Comparison of ENCODE assay signal across 15 cellular contexts in the genomic region with DNA sequence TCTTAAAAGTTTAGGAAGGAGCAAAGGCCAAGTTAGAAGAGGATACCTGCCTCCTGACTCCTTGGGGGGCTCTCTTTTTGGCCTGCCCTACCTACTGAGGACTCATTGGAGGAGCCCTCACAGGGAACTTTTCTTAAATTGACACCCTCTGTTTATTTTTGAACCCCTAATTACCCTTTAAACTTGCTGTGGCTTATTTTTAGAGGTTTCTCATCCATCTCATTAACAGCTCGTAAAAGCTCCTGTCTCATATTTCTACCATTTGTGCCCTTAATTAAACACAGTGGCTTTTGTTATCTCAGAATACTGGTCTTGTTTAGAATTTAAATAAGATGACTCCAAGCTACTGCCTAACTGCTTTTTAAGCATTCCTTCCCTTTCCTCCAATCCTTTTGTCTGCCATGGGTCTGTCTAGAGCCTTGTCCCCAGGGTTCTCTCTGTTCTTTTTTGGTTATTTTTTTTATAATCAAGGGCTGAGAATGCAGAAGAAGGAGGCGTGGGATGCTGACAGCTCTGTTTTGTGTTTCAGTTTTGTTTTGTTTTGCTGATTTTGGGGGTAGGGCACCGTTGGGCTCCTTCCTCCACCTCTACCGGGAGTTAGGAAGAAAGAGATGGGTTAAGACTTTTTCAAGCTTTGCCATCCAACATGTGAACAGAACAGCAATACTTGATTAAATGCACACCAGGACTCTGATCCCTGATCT.
DNase-seq lines count a peak whose midpoint lies in the region; ATAC-seq, FAIRE-seq and TF ChIP-seq lines count a peak whose summit lies in the region.
"Had no signal": no experiment of that assay in that cellular context is flagged by ENCODE, and none has a peak within 500 bp of the region (broad histone marks: within the 10 kb centered on the region; RNA-seq: fewer than 3 reads in every experiment).

No MANE protein-coding gene starts in this region.

- peaks cover 7 to 23% of the 10 kb centered on the region in 2 experiments; a peak in 4 of 5 replicates for H3K4me1 ChIP-seq in K562 (replicated peaks in 1 of 2; ENCODE audit: control insufficient read depth in 2 of 2, insufficient read depth in 2 of 2, low read length in 2 of 2)
- H3K4me1 ChIP-seq in neural progenitor cell, result peaks cover 36% of the 10 kb centered on the region
- peaks cover 0 to 20% (median 0%) of the 10 kb centered on the region in 12 donors for H3K4me1 ChIP-seq in heart left ventricle
- H3K4me1 ChIP-seq: lower lobe of right lung, vagina had no signal

- TF ChIP-seq CTCF in K562 (IDR thresholded peaks at IDR 0.05 in 2 of 3, conservative IDR thresholded peaks at IDR 0.05 in 1 of 3; ENCODE audit: insufficient read depth in 2 of 3, low read depth in 1 of 3, low read length in 3 of 3), result no peak
- TF ChIP-seq CTCF in neural progenitor cell (IDR thresholded peaks at IDR 0.05), result no peak
- TF ChIP-seq CTCF in heart left ventricle (IDR thresholded peaks at IDR 0.05), result no peak

- intact Hi-C loops in K562 (cut with micrococcal nuclease) (no loop called here), heart left ventricle (cut with DNase I) (loop anchor here in 1 of 10 donors (10.0 kb wide), 1 partner anchor 59 kb away; no protein-coding TSS in a partner anchor), left colon (cut with DNase I, micrococcal nuclease) (no loop called here)
- intact Hi-C loops in activated CD4-positive, alpha-beta memory T cell treated with anti-CD3 and anti-CD28 coated beads for 36 hours (cut with micrococcal nuclease), result no loop called here

- DNase-seq in NCI-H748 (lab: John Stamatoyannopoulos, UW; ENCODE audit: unreplicated experiment) (peak; percentile 49), NCI-H748 treated with DMSO at 0.1 percent for 48 hours (lab: John Stamatoyannopoulos, UW) (no peak), K562 (ENCODE audit: extremely low read depth in 1 of 4, low spot score in 3 of 4) (no peak), neural progenitor cell (ENCODE audit: low spot score) (peak; percentile 18), heart left ventricle (no peak), left colon (no peak)
- DNase-seq in activated CD4-positive, alpha-beta memory T cell treated with anti-CD3 and anti-CD28 coated beads for 36 hours, result no peak
- DNase-seq: activated effector memory CD4-positive, alpha-beta T cell treated with Interleukin-2 at 50 U/mL for 16 hours; amniotic stem cell; lower lobe of right lung; naive B cell; SW 1271 had no signal

- H3K4me3 ChIP-seq in K562 (no peak overlapping the region), neural progenitor cell (no peak overlapping the region), heart left ventricle (no peak overlapping the region)
- H3K4me3 ChIP-seq: lower lobe of right lung, vagina had no signal

- H4K20me1 ChIP-seq in K562 (replicated peaks; ENCODE audit: control insufficient read depth, insufficient read depth, low read length), result no peaks in the 10 kb centered on the region
- no peaks in the 10 kb centered on the region for H4K20me1 ChIP-seq in neural progenitor cell (ENCODE audit: low read depth)

- WGBS in K562 (ENCODE audit: insufficient coverage, low coverage, missing lambda C conversion rate), result 6% methylated on average over 4 of the region's 4 CpGs
- WGBS in heart left ventricle, 4 donors, result 53 to 63% (median 56%) methylated on average over 4 of the region's 4 CpGs

- POLR2A ChIA-PET in K562 (lab: Yijun Ruan, JAX), result interaction anchor here (0.6 to 1.6 kb wide), 2 partner anchors 8 to 102 kb away, joined by 3 to 7 read pairs; no protein-coding TSS in a partner anchor
- POLR2A ChIA-PET in activated CD4-positive, alpha-beta memory T cell treated with anti-CD3 and anti-CD28 coated beads for 36 hours (lab: Charles Lee), result no interaction called here

- H3K4me1 Mint-ChIP-seq in neural progenitor cell, result peaks cover 27% of the 10 kb centered on the region
- H3K4me1 Mint-ChIP-seq in activated CD4-positive, alpha-beta memory T cell treated with anti-CD3 and anti-CD28 coated beads for 36 hours (ENCODE audit: low read depth), result no peaks in the 10 kb centered on the region
- H3K4me1 Mint-ChIP-seq: naive B cell had no signal

- H3K4me2 ChIP-seq in K562 (ENCODE audit: insufficient read depth, low read length) (no peak overlapping the region), neural progenitor cell (peak overlapping the region; percentile 44)

- H3F3A ChIP-seq in neural progenitor cell (ENCODE audit: low read depth), result peaks cover 46% of the 10 kb centered on the region

- TF ChIP-seq RAD21 in K562 (CRISPR knock-in tag; conservative IDR thresholded peaks at IDR 0.05 in 1 of 2, IDR thresholded peaks at IDR 0.05 in 1 of 2), result no peak

- H3K9me3 ChIP-seq in K562 (replicated peaks; ENCODE audit: control insufficient read depth, insufficient read depth, low read depth, low read length) (no peaks in the 10 kb centered on the region; the same call in 1 of the 2 replicates), neural progenitor cell (ENCODE audit: low read depth) (peaks cover 13% of the 10 kb centered on the region), heart left ventricle (peaks cover 0 to 25% (median 15%) of the 10 kb centered on the region in 12 donors)

- no peak overlapping the region for H3K27ac ChIP-seq in K562 (ENCODE audit: extremely low read depth, low read depth, low read length)
- H3K27ac ChIP-seq in neural progenitor cell, result peak overlapping the region; percentile 68
- H3K27ac ChIP-seq in heart left ventricle, result no peak overlapping the region
- H3K27ac ChIP-seq: lower lobe of right lung, vagina, VCaP had no signal

- peak overlapping the region; percentile 64 for H3K27ac Mint-ChIP-seq in neural progenitor cell
- no peak overlapping the region for H3K27ac Mint-ChIP-seq in activated CD4-positive, alpha-beta memory T cell treated with anti-CD3 and anti-CD28 coated beads for 36 hours
- H3K27ac Mint-ChIP-seq: naive B cell had no signal

- no peak overlapping the region for H3K4me3 Mint-ChIP-seq in neural progenitor cell
- H3K4me3 Mint-ChIP-seq in activated CD4-positive, alpha-beta memory T cell treated with anti-CD3 and anti-CD28 coated beads for 36 hours, result no peak overlapping the region
- H3K4me3 Mint-ChIP-seq: naive B cell had no signal

- H3K9me1 ChIP-seq in K562 (ENCODE audit: control insufficient read depth, insufficient read depth, low read length), result no peaks in the 10 kb centered on the region

- no peaks in the 10 kb centered on the region for H3K27me3 Mint-ChIP-seq in neural progenitor cell (ENCODE audit: insufficient read depth, low read depth)
- no peaks in the 10 kb centered on the region for H3K27me3 Mint-ChIP-seq in activated CD4-positive, alpha-beta memory T cell treated with anti-CD3 and anti-CD28 coated beads for 36 hours

- H3K9me3 Mint-ChIP-seq in neural progenitor cell, result peaks cover 23% of the 10 kb centered on the region
- H3K9me3 Mint-ChIP-seq in activated CD4-positive, alpha-beta memory T cell treated with anti-CD3 and anti-CD28 coated beads for 36 hours, result peaks cover 16% of the 10 kb centered on the region

- no peak for TF ChIP-seq EP300 in K562 (IDR thresholded peaks at IDR 0.05; ENCODE audit: low read length)

- H2AFZ ChIP-seq in K562 (ENCODE audit: low read depth, low read length), result peak overlapping the region; percentile 15; the same call in 1 of the 2 replicates
- no peak overlapping the region for H2AFZ ChIP-seq in neural progenitor cell (replicated peaks)

- H3K79me2 ChIP-seq in K562 (ENCODE audit: control insufficient read depth, insufficient read depth, low read length), result no peaks in the 10 kb centered on the region
- H3K79me2 ChIP-seq in neural progenitor cell (ENCODE audit: low read depth), result no peaks in the 10 kb centered on the region

- H3K9ac ChIP-seq in K562 (ENCODE audit: insufficient read depth in 1 of 2, low read depth in 2 of 2, low read length in 2 of 2) (no peak overlapping the region), neural progenitor cell (no peak overlapping the region)

- no TSS peak for BruUV-seq in K562 (replicated peaks; lab: Mats Ljungman, UMichigan)

- TF ChIP-seq POLR2A in K562 (conservative IDR thresholded peaks at IDR 0.05) (no peak), heart left ventricle (IDR thresholded peaks at IDR 0.05) (no peak)

- in situ Hi-C loops in K562 (cut with MboI), result no loop called here

- CTCF ChIA-PET in K562 (lab: Yijun Ruan, JAX; ENCODE audit: low intra/inter-chr PET ratio), result no interaction called here
- CTCF ChIA-PET in activated CD4-positive, alpha-beta memory T cell treated with anti-CD3 and anti-CD28 coated beads for 36 hours (lab: Charles Lee), result no interaction called here

- peaks cover 0 to under 1% of the 10 kb centered on the region in 2 experiments; a peak in 1 of 5 replicates for H3K27me3 ChIP-seq in K562 (ENCODE audit: control insufficient read depth in 2 of 2, insufficient read depth in 2 of 2, low read length in 2 of 2)
- no peaks in the 10 kb centered on the region for H3K27me3 ChIP-seq in neural progenitor cell
- no peaks in the 10 kb centered on the region for H3K27me3 ChIP-seq in heart left ventricle
- H3K27me3 ChIP-seq: vagina had no signal

- H3K36me3 ChIP-seq in K562 (ENCODE audit: control insufficient read depth, insufficient read depth, low read length) (no peaks in the 10 kb centered on the region), neural progenitor cell (peaks cover 4% of the 10 kb centered on the region), heart left ventricle (no peaks in the 10 kb centered on the region)
- H3K36me3 ChIP-seq: lower lobe of right lung, vagina had no signal

- no peaks in the 10 kb centered on the region for H3K36me3 Mint-ChIP-seq in neural progenitor cell
- H3K36me3 Mint-ChIP-seq in activated CD4-positive, alpha-beta memory T cell treated with anti-CD3 and anti-CD28 coated beads for 36 hours, result no peaks in the 10 kb centered on the region

- ATAC-seq in HG02798 (IDR thresholded peaks at IDR 0.05; ENCODE audit: poor library complexity, unreplicated experiment), result peak; percentile 62
- no peak for ATAC-seq in K562
- no peak for ATAC-seq in heart left ventricle
- ATAC-seq in left colon, result no peak

- no peak for FAIRE-seq in K562 (lab: Jason Lieb, UNC)

TF ChIP-seq in K562, 482 proteins besides CTCF, POLR2A, EP300 and RAD21 (continues in another document):
- TF ChIP-seq CBX3 (IDR thresholded peaks at IDR 0.05; ENCODE audit: borderline replicate concordance in 1 of 2, low read length in 2 of 2) (no peak), HNRNPUL1 (IDR thresholded peaks at IDR 0.05; ENCODE audit: low read length) (no peak), ZNF174 (CRISPR knock-in tag; IDR thresholded peaks at IDR 0.05) (no peak)

Comparison
In these comparisons a context has a peak if more than half of its experiments do, and no peak if none do; other contexts are left out.
1. DNase-seq: peak in NCI-H748 (single experiment) and neural progenitor cell (single experiment); none in NCI-H748 treated with DMSO at 0.1 percent for 48 hours (single experiment), K562 (0 of 4), heart left ventricle (0 of 5), left colon (0 of 2) and activated CD4-positive, alpha-beta memory T cell treated with anti-CD3 and anti-CD28 coated beads for 36 hours (single experiment).